Comparison of ENCODE assay signal across 29 cellular contexts in genomic region chr1:180352021-180352420, GRCh38.
"Had no signal": no experiment of that assay in that cellular context is flagged by ENCODE, and none has a peak within 500 bp of the region (broad histone marks: within the 10 kb centered on the region; RNA-seq: fewer than 3 reads in every experiment).

No MANE protein-coding gene starts in this region.

- H3K9me3 ChIP-seq: stomach, suprapubic skin, testis, thoracic aorta, thyroid gland, tibial artery, tibial nerve, transverse colon, upper lobe of left lung, upper lobe of right lung, uterus, vagina had no signal

- H3K27ac Mint-ChIP-seq: stimulated activated effector memory CD8-positive, alpha-beta T cell treated with anti-CD3 and anti-CD28 coated beads, Interleukin-12 subunit alpha, Interleukin-12 subunit beta, amount 100 ng/mL, for 72 hours; stimulated activated memory B cell treated with anti-CD40 and anti-IgM and Interleukin-4, amounts not matched to agents 10 μg/mL and 1 μg/mL and 100 μg/mL, for 72 hours; stimulated activated naive B cell treated with anti-CD40 and anti-IgM and Interleukin-4, amounts not matched to agents 10 μg/mL and 1 μg/mL and 100 μg/mL, for 72 hours; stimulated activated naive CD8-positive, alpha-beta T cell treated with anti-CD3 and anti-CD28 coated beads, Interleukin-15, amount 100 ng/mL, for 72 hours; stimulated activated naive CD8-positive, alpha-beta T cell treated with anti-CD3 and anti-CD28 coated beads, Interleukin-15, Interleukin-2, amounts not matched to agents 100 ng/mL and 50 ng/mL, for 24 hours; type B pancreatic cell had no signal

- H3K9me3 Mint-ChIP-seq: stimulated activated effector memory CD8-positive, alpha-beta T cell treated with anti-CD3 and anti-CD28 coated beads, Interleukin-12 subunit alpha, Interleukin-12 subunit beta, amount 100 ng/mL, for 72 hours; stimulated activated naive B cell treated with anti-CD40 and anti-IgM and Interleukin-4, amounts not matched to agents 10 μg/mL and 1 μg/mL and 100 μg/mL, for 72 hours; type B pancreatic cell had no signal

- H3K4me1 ChIP-seq: stomach, suprapubic skin, thyroid gland, transverse colon, upper lobe of left lung, upper lobe of right lung, uterus, vagina had no signal

- H3K27me3 ChIP-seq: stomach, suprapubic skin, testis, thyroid gland, tibial artery, tibial nerve, transverse colon, upper lobe of left lung, upper lobe of right lung, uterus, vagina had no signal

- FAIRE-seq: urothelium cell line had no signal

- H3K4me3 ChIP-seq: stomach, suprapubic skin, testis, thoracic aorta, thyroid gland, tibial artery, tibial nerve, transverse colon, upper lobe of left lung, upper lobe of right lung, uterus, vagina had no signal

- H3K36me3 ChIP-seq: stomach, thoracic aorta, thyroid gland, tibial artery, tibial nerve, transverse colon, upper lobe of left lung, upper lobe of right lung, uterus, vagina had no signal

- H3K27me3 Mint-ChIP-seq: stimulated activated memory B cell treated with anti-CD40 and anti-IgM and Interleukin-4, amounts not matched to agents 10 μg/mL and 1 μg/mL and 100 μg/mL, for 72 hours; stimulated activated naive B cell treated with anti-CD40 and anti-IgM and Interleukin-4, amounts not matched to agents 10 μg/mL and 1 μg/mL and 100 μg/mL, for 72 hours; stimulated activated naive CD8-positive, alpha-beta T cell treated with anti-CD3 and anti-CD28 coated beads, Interleukin-15, amount 100 ng/mL, for 72 hours; stimulated activated naive CD8-positive, alpha-beta T cell treated with anti-CD3 and anti-CD28 coated beads, Interleukin-15, Interleukin-2, amounts not matched to agents 100 ng/mL and 50 ng/mL, for 24 hours; type B pancreatic cell had no signal

- DNase-seq: stimulated activated CD4-positive, alpha-beta T cell treated with anti-CD3 and anti-CD28 coated beads, Interleukin-2, amount 100 ng/mL, for 48 hours; stimulated activated CD4-positive, alpha-beta T cell treated with anti-CD3 and anti-CD28 coated beads, Interleukin-4, amount 100 ng/mL, for 1 hour; stimulated activated CD4-positive, alpha-beta T cell treated with anti-CD3 and anti-CD28 coated beads, Interleukin-4, amount 100 ng/mL, for 24 hours; stimulated activated CD4-positive, alpha-beta T cell treated with anti-CD3 and anti-CD28 coated beads, Interleukin-4, amount 100 ng/mL, for 4 hours; stimulated activated CD8-positive, alpha-beta memory T cell treated with anti-CD3 and anti-CD28 coated beads, Interleukin-4, amount 100 ng/mL, for 48 hours; stimulated activated naive B cell treated with anti-CD40 and anti-IgM and Interleukin-4, amounts not matched to agents 10 μg/mL and 1 μg/mL and 100 μg/mL, for 72 hours; stimulated activated naive CD4-positive, alpha-beta T cell; stimulated activated naive CD4-positive, alpha-beta T cell treated with Interleukin-2 at 50 U/mL for 16 hours; stimulated activated naive CD8-positive, alpha-beta T cell treated with anti-CD3 and anti-CD28 coated beads, Interleukin-15, amount 100 ng/mL, for 72 hours; stimulated activated naive CD8-positive, alpha-beta T cell treated with anti-CD3 and anti-CD28 coated beads, Interleukin-15, Interleukin-2, amounts not matched to agents 100 U/mL and 50 U/mL, for 24 hours; stomach; substantia nigra; testis; thyroid gland; tibial artery; transverse colon; trophoblast cell; upper lobe of left lung; upper lobe of right lung; uterus had no signal

- H3K27ac ChIP-seq: stomach, suprapubic skin, testis, thoracic aorta, thyroid gland, tibial artery, tibial nerve, transverse colon, upper lobe of left lung, upper lobe of right lung, uterus, vagina had no signal

- H3K4me1 Mint-ChIP-seq: stimulated activated effector memory CD8-positive, alpha-beta T cell treated with anti-CD3 and anti-CD28 coated beads, Interleukin-12 subunit alpha, Interleukin-12 subunit beta, amount 100 ng/mL, for 72 hours had no signal

- H3K4me3 Mint-ChIP-seq: stimulated activated effector memory CD8-positive, alpha-beta T cell treated with anti-CD3 and anti-CD28 coated beads, Interleukin-12 subunit alpha, Interleukin-12 subunit beta, amount 100 ng/mL, for 72 hours; stimulated activated memory B cell treated with anti-CD40 and anti-IgM and Interleukin-4, amounts not matched to agents 10 μg/mL and 1 μg/mL and 100 μg/mL, for 72 hours; stimulated activated naive B cell treated with anti-CD40 and anti-IgM and Interleukin-4, amounts not matched to agents 10 μg/mL and 1 μg/mL and 100 μg/mL, for 72 hours; stimulated activated naive CD8-positive, alpha-beta T cell treated with anti-CD3 and anti-CD28 coated beads, Interleukin-15, amount 100 ng/mL, for 72 hours; stimulated activated naive CD8-positive, alpha-beta T cell treated with anti-CD3 and anti-CD28 coated beads, Interleukin-15, Interleukin-2, amounts not matched to agents 100 ng/mL and 50 ng/mL, for 24 hours; type B pancreatic cell had no signal

- ATAC-seq: stimulated activated effector memory CD8-positive, alpha-beta T cell treated with anti-CD3 and anti-CD28 coated beads, Interleukin-12 subunit alpha, Interleukin-12 subunit beta, amount 100 ng/mL, for 72 hours; stimulated activated memory B cell treated with anti-CD40 and anti-IgM and Interleukin-4, amounts not matched to agents 10 μg/mL and 1 μg/mL and 100 μg/mL, for 72 hours; stimulated activated naive B cell treated with anti-CD40 and anti-IgM and Interleukin-4, amounts not matched to agents 10 μg/mL and 1 μg/mL and 100 μg/mL, for 72 hours; stimulated activated naive CD8-positive, alpha-beta T cell treated with anti-CD3 and anti-CD28 coated beads, Interleukin-15, amount 100 ng/mL, for 72 hours; stimulated activated naive CD8-positive, alpha-beta T cell treated with anti-CD3 and anti-CD28 coated beads, Interleukin-15, Interleukin-2, amounts not matched to agents 100 U/mL and 50 U/mL, for 24 hours; upper lobe of right lung had no signal
